Comparison of ENCODE assay signal across 30 cellular contexts in the genomic region with DNA sequence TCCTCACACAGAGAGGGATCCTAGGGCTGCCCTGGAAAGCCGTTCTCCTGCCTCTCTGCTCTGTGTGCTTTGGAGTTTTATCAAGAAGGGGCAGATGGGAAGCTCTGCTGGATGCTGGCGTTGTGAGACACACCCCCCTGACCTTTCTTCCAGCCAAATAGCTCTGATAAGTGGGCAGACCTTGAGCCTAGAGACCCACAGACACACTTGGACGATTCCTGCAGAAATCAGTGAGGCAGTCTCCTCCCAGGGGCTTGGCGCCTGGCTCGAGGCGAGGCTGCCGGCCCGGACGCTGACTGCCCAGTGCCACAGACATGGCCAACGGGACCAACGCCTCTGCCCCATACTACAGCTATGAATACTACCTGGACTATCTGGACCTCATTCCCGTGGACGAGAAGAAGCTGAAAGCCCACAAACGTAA. TPM values are rescaled to one million over a fixed set of nuclear protein-coding genes. Genes with fewer than 3 reads are reported as not detected.
DNase-seq lines count a peak whose midpoint lies in the region; ATAC-seq and TF ChIP-seq lines count a peak whose summit lies in the region.
"Had no signal": no experiment of that assay in that cellular context is flagged by ENCODE, and none has a peak within 500 bp of the region (broad histone marks: within the 10 kb centered on the region; RNA-seq: fewer than 3 reads in every experiment).

A gene (plus strand): TSS at position 198 of the 424 bp plus-strand sequence. CDS start 117 bp downstream, at position 315.

- no peaks in the 10 kb centered on the region for H3K9me3 ChIP-seq in suprapubic skin
- H3K9me3 ChIP-seq: breast epithelium had no signal

- H3K9me3 Mint-ChIP-seq in nephron progenitor cell = no peaks in the 10 kb centered on the region
- no peaks in the 10 kb centered on the region for H3K9me3 Mint-ChIP-seq in T-cell
- H3K9me3 Mint-ChIP-seq: activated CD8-positive, alpha-beta T cell treated with anti-CD3 and anti-CD28 coated beads for 36 hours; activated naive CD4-positive, alpha-beta T cell treated with anti-CD3 and anti-CD28 coated beads, Interleukin-2, amount 10 ng/mL, durations not matched to agents 7 days and 5 days; memory B cell had no signal

- H3K36me3 Mint-ChIP-seq in nephron progenitor cell (ENCODE audit: low read depth) (peaks cover 23% of the 10 kb centered on the region), T-cell (peaks cover 9% of the 10 kb centered on the region)
- H3K36me3 Mint-ChIP-seq: activated naive CD4-positive, alpha-beta T cell treated with anti-CD3 and anti-CD28 coated beads, Interleukin-2, amount 10 ng/mL, durations not matched to agents 7 days and 5 days had no signal

- WGBS in suprapubic skin = 86% methylated on average over 14 of the region's 14 CpGs

- H3K4me3 Mint-ChIP-seq in nephron progenitor cell (no peak within 1 kb of the TSS), T-cell (no peak within 1 kb of the TSS)
- H3K4me3 Mint-ChIP-seq: activated CD4-positive, alpha-beta T cell treated with anti-CD3 and anti-CD28 coated beads for 36 hours; activated CD8-positive, alpha-beta T cell treated with anti-CD3 and anti-CD28 coated beads for 36 hours; activated naive CD4-positive, alpha-beta T cell treated with anti-CD3 and anti-CD28 coated beads, Interleukin-2, amount 10 ng/mL, durations not matched to agents 7 days and 5 days; memory B cell had no signal

- no peak for ATAC-seq in T-cell (replicated peaks in 1 of 4)
- ATAC-seq in GM21526 (IDR thresholded peaks at IDR 0.05; ENCODE audit: low FRiP score, unreplicated experiment) = no peak
- ATAC-seq: activated CD4-positive, alpha-beta T cell treated with anti-CD3 and anti-CD28 coated beads for 36 hours; activated CD8-positive, alpha-beta T cell treated with anti-CD3 and anti-CD28 coated beads for 36 hours; PC-3 had no signal

- H3K27ac Mint-ChIP-seq in nephron progenitor cell (peak within 1 kb of the TSS; percentile 45), T-cell (no peak within 1 kb of the TSS)
- H3K27ac Mint-ChIP-seq: activated CD4-positive, alpha-beta T cell treated with anti-CD3 and anti-CD28 coated beads for 36 hours; activated CD8-positive, alpha-beta T cell treated with anti-CD3 and anti-CD28 coated beads for 36 hours; activated naive CD4-positive, alpha-beta T cell treated with anti-CD3 and anti-CD28 coated beads, Interleukin-2, amount 10 ng/mL, durations not matched to agents 7 days and 5 days; memory B cell had no signal

- H3K4me1 ChIP-seq in suprapubic skin = no peaks in the 10 kb centered on the region
- H3K4me1 ChIP-seq: breast epithelium had no signal

- no peak for TF ChIP-seq POLR2A in suprapubic skin (IDR thresholded peaks at IDR 0.05)

- no peaks in the 10 kb centered on the region for H3K27me3 ChIP-seq in suprapubic skin
- H3K27me3 ChIP-seq: breast epithelium, hepatocyte had no signal

- POLR2A ChIA-PET in T-cell (lab: Charles Lee) = no interaction called here

- H3K4me3 ChIP-seq in suprapubic skin = no peak within 1 kb of the TSS
- H3K4me3 ChIP-seq: breast epithelium, hepatocyte had no signal

- CTCF ChIA-PET in T-cell (lab: Charles Lee) = interaction anchor here in 1 of 2 donors (0.5 kb wide), 1 partner anchor 81 kb away, joined by 3 read pairs; no protein-coding TSS in a partner anchor

- TF ChIP-seq EP300 in suprapubic skin (IDR thresholded peaks at IDR 0.05) = no peak

- H3K27me3 Mint-ChIP-seq in nephron progenitor cell (ENCODE audit: low read depth, poor library complexity) (no peaks in the 10 kb centered on the region), T-cell (no peaks in the 10 kb centered on the region)
- H3K27me3 Mint-ChIP-seq: activated CD4-positive, alpha-beta T cell treated with anti-CD3 and anti-CD28 coated beads for 36 hours; activated CD8-positive, alpha-beta T cell treated with anti-CD3 and anti-CD28 coated beads for 36 hours; activated naive CD4-positive, alpha-beta T cell treated with anti-CD3 and anti-CD28 coated beads, Interleukin-2, amount 10 ng/mL, durations not matched to agents 7 days and 5 days; memory B cell; progenitor cell of endocrine pancreas had no signal

- H3K4me1 Mint-ChIP-seq in nephron progenitor cell (no peaks in the 10 kb centered on the region), T-cell (no peaks in the 10 kb centered on the region)
- H3K4me1 Mint-ChIP-seq: activated CD4-positive, alpha-beta T cell treated with anti-CD3 and anti-CD28 coated beads for 36 hours; activated naive CD4-positive, alpha-beta T cell treated with anti-CD3 and anti-CD28 coated beads, Interleukin-2, amount 10 ng/mL, durations not matched to agents 7 days and 5 days; memory B cell had no signal

- no peak within 1 kb of the TSS for H3K27ac ChIP-seq in suprapubic skin
- H3K27ac ChIP-seq: 22Rv1, breast epithelium, hepatocyte had no signal

- H3K36me3 ChIP-seq in suprapubic skin = peaks cover 5% of the 10 kb centered on the region
- H3K36me3 ChIP-seq: breast epithelium had no signal

- peak; percentile 30 for DNase-seq in DMS 273 (lab: John Stamatoyannopoulos, UW; ENCODE audit: unreplicated experiment)
- no peak for DNase-seq in DMS 273 treated with DMSO at 0.1 percent for 48 hours (lab: John Stamatoyannopoulos, UW)
- DNase-seq in fibroblast of gingiva (ENCODE audit: low read depth) = peak; percentile 27
- no peak for DNase-seq in nephron progenitor cell
- DNase-seq in suprapubic skin (ENCODE audit: low spot score in 2 of 2) = peak; percentile 42 to 48
- DNase-seq in activated gamma-delta T cell treated with Interleukin-2 at 50 U/mL for 16 hours = no peak
- no peak for DNase-seq in T-cell
- DNase-seq: activated CD4-positive, alpha-beta T cell treated with anti-CD3 and anti-CD28 coated beads for 36 hours; activated CD8-positive, alpha-beta T cell treated with anti-CD3 and anti-CD28 coated beads for 36 hours; activated naive CD4-positive, alpha-beta T cell treated with anti-CD3 and anti-CD28 coated beads, Interleukin-2, amount 10 ng/mL, durations not matched to agents 7 days and 5 days; COR-L47; DMS79; effector CD4-positive, alpha-beta T cell; GDM1; kidney glomerular epithelial cell; MM.1S; NCI-H1417; NCI-H2029; NCI-H526 treated with DMSO at 0.1 percent for 48 hours; NK-92 treated with Interleukin-12 subunit alpha and Interleukin-12 subunit beta, amount 100 ng/mL, for 24 hours; PC-3; stimulated activated CD4-positive, alpha-beta T cell treated with anti-CD3 and anti-CD28 coated beads, Interleukin-4, amount 100 ng/mL, for 4 hours had no signal

- no peak for TF ChIP-seq CTCF in nephron progenitor cell (IDR thresholded peaks at IDR 0.05)
- no peak for TF ChIP-seq CTCF in suprapubic skin (IDR thresholded peaks at IDR 0.05)

RNA-seq across cellular contexts. Expression of the gene that starts here (rescaled TPM):
- 1 to 10 TPM in 1 of 4 donors, under 1 TPM in 1, not detected in 2; 0.98 to 1.8 TPM for total RNA-seq in suprapubic skin
- not detected for total RNA-seq in T-cell
- total RNA-seq: activated CD4-positive, alpha-beta T cell treated with anti-CD3 and anti-CD28 coated beads for 36 hours; activated CD8-positive, alpha-beta T cell treated with anti-CD3 and anti-CD28 coated beads for 36 hours; PC-3; T-helper 2 cell treated with Interferon-gamma antibody and Interleukin-4, amounts not matched to agents 100 ng/mL and 5 ng/mL, for 36 hours; urinary bladder had no signal

Comparison
In these comparisons a context has a peak if more than half of its experiments do, and no peak if none do; other contexts are left out.
1. DNase-seq: peak in DMS 273 (single experiment), fibroblast of gingiva (single experiment) and suprapubic skin (2 of 2); none in DMS 273 treated with DMSO at 0.1 percent for 48 hours (single experiment), nephron progenitor cell (single experiment), activated gamma-delta T cell treated with Interleukin-2 at 50 U/mL for 16 hours (single experiment) and T-cell (0 of 34).